ENCODE assay signal across 38 cellular contexts in genomic region chr12:23132357-23132756, GRCh38.
"Had no signal": no experiment of that assay in that cellular context is flagged by ENCODE, and none has a peak within 500 bp of the region (broad histone marks: within the 10 kb centered on the region; RNA-seq: fewer than 3 reads in every experiment).

No MANE protein-coding gene starts in this region.

- ATAC-seq: activated naive CD4-positive, alpha-beta T cell treated with anti-CD3 and anti-CD28 coated beads, Interleukin-2, amount 50 U/mL, for 72 hours; activated naive CD8-positive, alpha-beta T cell treated with anti-CD3 and anti-CD28 coated beads, Interleukin-2, amount 50 U/mL, for 24 hours; activated T-cell treated with anti-CD3 and anti-CD28 coated beads, Interleukin-2, amount 50 U/mL, for 4 hours; activated T-cell treated with anti-CD3 and anti-CD28 coated beads, Interleukin-2, amount 50 U/mL, for 72 hours; activated T-helper 17 cell treated with anti-CD3 and anti-CD28 coated beads, Interleukin-2, amount 50 U/mL, for 72 hours; body of pancreas had no signal

- H3K4me3 ChIP-seq: adrenal gland, ascending aorta, body of pancreas, breast epithelium, cardiac muscle cell had no signal

- H3K27me3 Mint-ChIP-seq: activated naive CD4-positive, alpha-beta T cell treated with anti-CD3 and anti-CD28 coated beads, Interleukin-2, amount 10 ng/mL, durations not matched to agents 7 days and 5 days; activated naive CD4-positive, alpha-beta T cell treated with anti-CD3 and anti-CD28 coated beads, Interleukin-2, amount 50 U/mL, for 24 hours; activated naive CD8-positive, alpha-beta T cell; activated naive CD8-positive, alpha-beta T cell treated with anti-CD3 and anti-CD28 coated beads for 36 hours; activated naive CD8-positive, alpha-beta T cell treated with anti-CD3 and anti-CD28 coated beads, Interleukin-2, amount 10 ng/mL, durations not matched to agents 7 days and 5 days; activated naive CD8-positive, alpha-beta T cell treated with anti-CD3 and anti-CD28 coated beads, Interleukin-2, amount 50 U/mL, for 24 hours; activated T-helper 17 cell treated with anti-CD3 and anti-CD28 coated beads, Interleukin-2, amount 50 U/mL, for 72 hours; brain; central memory CD8-positive, alpha-beta T cell had no signal

- H3K9me3 Mint-ChIP-seq: activated naive CD4-positive, alpha-beta T cell treated with anti-CD3 and anti-CD28 coated beads for 36 hours; activated naive CD4-positive, alpha-beta T cell treated with anti-CD3 and anti-CD28 coated beads, Interleukin-2, amount 10 ng/mL, durations not matched to agents 7 days and 5 days; activated naive CD4-positive, alpha-beta T cell treated with anti-CD3 and anti-CD28 coated beads, Interleukin-2, amount 50 U/mL, for 24 hours; activated naive CD8-positive, alpha-beta T cell treated with anti-CD3 and anti-CD28 coated beads for 36 hours; activated naive CD8-positive, alpha-beta T cell treated with anti-CD3 and anti-CD28 coated beads, Interleukin-2, amount 10 ng/mL, durations not matched to agents 7 days and 5 days; activated T-cell treated with anti-CD3 and anti-CD28 coated beads, Interleukin-2, amount 50 U/mL, for 4 hours; activated T-helper 1 cell treated with anti-CD3 and anti-CD28 coated beads, Interleukin-12 subunit alpha, Interleukin-12 subunit beta, Interleukin-2, Interleukin-4 antibody, amounts not matched to agents 30 ng/mL and 10 ng/mL and 1 ng/mL, durations not matched to agents 14 hours and 24 hours and 36 hours; activated T-helper 17 cell treated with anti-CD3 and anti-CD28 coated beads, Interleukin-2, amount 50 U/mL, for 72 hours; activated T-helper 2 cell treated with anti-CD3 and anti-CD28 coated beads, Interferon-gamma antibody, Interleukin-2, Interleukin-4, amounts not matched to agents 10 μg/mL and 5 μg/mL and 100 μg/mL, durations not matched to agents 14 hours and 24 hours and 36 hours; brain had no signal

- H3K36me3 Mint-ChIP-seq: activated naive CD4-positive, alpha-beta T cell treated with anti-CD3 and anti-CD28 coated beads, Interleukin-2, amount 10 ng/mL, durations not matched to agents 7 days and 5 days; activated naive CD4-positive, alpha-beta T cell treated with anti-CD3 and anti-CD28 coated beads, Interleukin-2, amount 50 U/mL, for 24 hours; activated naive CD4-positive, alpha-beta T cell treated with anti-CD3 and anti-CD28 coated beads, Interleukin-2, amount 50 U/mL, for 72 hours; activated naive CD8-positive, alpha-beta T cell; activated naive CD8-positive, alpha-beta T cell treated with anti-CD3 and anti-CD28 coated beads for 36 hours; activated naive CD8-positive, alpha-beta T cell treated with anti-CD3 and anti-CD28 coated beads, Interleukin-2, amount 10 ng/mL, durations not matched to agents 7 days and 5 days; brain had no signal

- H3K27me3 ChIP-seq: adrenal gland, ascending aorta, body of pancreas, brain microvascular endothelial cell, breast epithelium, cardiac muscle cell had no signal

- H3K4me1 Mint-ChIP-seq: activated naive CD4-positive, alpha-beta T cell treated with anti-CD3 and anti-CD28 coated beads, Interleukin-2, amount 10 ng/mL, durations not matched to agents 7 days and 5 days; activated naive CD4-positive, alpha-beta T cell treated with anti-CD3 and anti-CD28 coated beads, Interleukin-2, amount 50 U/mL, for 24 hours; activated naive CD8-positive, alpha-beta T cell treated with anti-CD3 and anti-CD28 coated beads for 36 hours; activated naive CD8-positive, alpha-beta T cell treated with anti-CD3 and anti-CD28 coated beads, Interleukin-2, amount 10 ng/mL, durations not matched to agents 7 days and 5 days; activated naive CD8-positive, alpha-beta T cell treated with anti-CD3 and anti-CD28 coated beads, Interleukin-2, amount 50 U/mL, for 24 hours; activated T-helper 17 cell treated with anti-CD3 and anti-CD28 coated beads, Interleukin-2, amount 50 U/mL, for 72 hours; brain; central memory CD8-positive, alpha-beta T cell had no signal

- DNase-seq: activated effector memory CD4-positive, alpha-beta T cell treated with anti-CD3 and anti-CD28 coated beads, Interleukin-2, amount 50 U/mL, for 16 hours; activated effector memory CD4-positive, alpha-beta T cell treated with Interleukin-2 at 50 U/mL for 16 hours; activated gamma-delta T cell; activated gamma-delta T cell treated with Interleukin-2 at 50 U/mL for 16 hours; activated naive CD4-positive, alpha-beta T cell; activated naive CD4-positive, alpha-beta T cell treated with anti-CD3 and anti-CD28 coated beads for 36 hours; activated naive CD4-positive, alpha-beta T cell treated with anti-CD3 and anti-CD28 coated beads, Interleukin-2, amount 10 ng/mL, durations not matched to agents 7 days and 5 days; activated naive CD4-positive, alpha-beta T cell treated with anti-CD3 and anti-CD28 coated beads, Interleukin-2, amount 50 U/mL, for 16 hours; activated naive CD4-positive, alpha-beta T cell treated with Interleukin-2 at 50 U/mL for 16 hours; activated naive CD8-positive, alpha-beta T cell treated with anti-CD3 and anti-CD28 coated beads for 36 hours; activated naive CD8-positive, alpha-beta T cell treated with anti-CD3 and anti-CD28 coated beads, Interleukin-2, amount 10 ng/mL, durations not matched to agents 7 days and 5 days; activated naive CD8-positive, alpha-beta T cell treated with anti-CD3 and anti-CD28 coated beads, Interleukin-2, amount 50 U/mL, for 24 hours; activated T-cell treated with anti-CD3 and anti-CD28 coated beads, Interleukin-2, amount 50 U/mL, for 4 hours; activated T-cell treated with anti-CD3 and anti-CD28 coated beads, Interleukin-2, amount 50 U/mL, for 48 hours; activated T-cell treated with anti-CD3 and anti-CD28 coated beads, Interleukin-2, amount 50 U/mL, for 72 hours; adrenal gland; amniotic stem cell; amygdala; anterior cingulate cortex; aorta; body of pancreas; brain microvascular endothelial cell; caudate nucleus; central memory CD4-positive, alpha-beta T cell; cerebellar nuclear complex had no signal

- H3K4me3 Mint-ChIP-seq: activated naive CD4-positive, alpha-beta T cell treated with anti-CD3 and anti-CD28 coated beads for 36 hours; activated naive CD4-positive, alpha-beta T cell treated with anti-CD3 and anti-CD28 coated beads, Interleukin-2, amount 10 ng/mL, durations not matched to agents 7 days and 5 days; activated naive CD4-positive, alpha-beta T cell treated with anti-CD3 and anti-CD28 coated beads, Interleukin-2, amount 50 U/mL, for 24 hours; activated naive CD8-positive, alpha-beta T cell; activated naive CD8-positive, alpha-beta T cell treated with anti-CD3 and anti-CD28 coated beads for 36 hours; activated naive CD8-positive, alpha-beta T cell treated with anti-CD3 and anti-CD28 coated beads, Interleukin-2, amount 10 ng/mL, durations not matched to agents 7 days and 5 days; activated naive CD8-positive, alpha-beta T cell treated with anti-CD3 and anti-CD28 coated beads, Interleukin-2, amount 50 U/mL, for 24 hours; activated T-cell treated with anti-CD3 and anti-CD28 coated beads, Interleukin-2, amount 50 U/mL, for 4 hours; activated T-cell treated with anti-CD3 and anti-CD28 coated beads, Interleukin-2, amount 50 U/mL, for 72 hours; activated T-helper 1 cell treated with anti-CD3 and anti-CD28 coated beads, Interleukin-12 subunit alpha, Interleukin-12 subunit beta, Interleukin-2, Interleukin-4 antibody, amounts not matched to agents 30 ng/mL and 10 ng/mL and 1 ng/mL, durations not matched to agents 14 hours and 24 hours and 36 hours; activated T-helper 17 cell treated with anti-CD3 and anti-CD28 coated beads, Interleukin-2, amount 50 U/mL, for 72 hours; brain; central memory CD8-positive, alpha-beta T cell had no signal

- H3K4me1 ChIP-seq: adrenal gland, ascending aorta, body of pancreas, breast epithelium had no signal

- H3K27ac Mint-ChIP-seq: activated naive CD4-positive, alpha-beta T cell treated with anti-CD3 and anti-CD28 coated beads for 36 hours; activated naive CD4-positive, alpha-beta T cell treated with anti-CD3 and anti-CD28 coated beads, Interleukin-2, amount 10 ng/mL, durations not matched to agents 7 days and 5 days; activated naive CD4-positive, alpha-beta T cell treated with anti-CD3 and anti-CD28 coated beads, Interleukin-2, amount 50 U/mL, for 24 hours; activated naive CD4-positive, alpha-beta T cell treated with anti-CD3 and anti-CD28 coated beads, Interleukin-2, amount 50 U/mL, for 72 hours; activated naive CD8-positive, alpha-beta T cell; activated naive CD8-positive, alpha-beta T cell treated with anti-CD3 and anti-CD28 coated beads for 36 hours; activated naive CD8-positive, alpha-beta T cell treated with anti-CD3 and anti-CD28 coated beads, Interleukin-2, amount 10 ng/mL, durations not matched to agents 7 days and 5 days; activated naive CD8-positive, alpha-beta T cell treated with anti-CD3 and anti-CD28 coated beads, Interleukin-2, amount 50 U/mL, for 24 hours; activated T-cell treated with anti-CD3 and anti-CD28 coated beads, Interleukin-2, amount 50 U/mL, for 72 hours; activated T-helper 1 cell treated with anti-CD3 and anti-CD28 coated beads, Interleukin-12 subunit alpha, Interleukin-12 subunit beta, Interleukin-2, Interleukin-4 antibody, amounts not matched to agents 30 ng/mL and 10 ng/mL and 1 ng/mL, durations not matched to agents 14 hours and 24 hours and 36 hours; activated T-helper 17 cell treated with anti-CD3 and anti-CD28 coated beads, Interleukin-2, amount 50 U/mL, for 72 hours; activated T-helper 2 cell treated with anti-CD3 and anti-CD28 coated beads, Interferon-gamma antibody, Interleukin-2, Interleukin-4, amounts not matched to agents 10 μg/mL and 5 μg/mL and 100 μg/mL, durations not matched to agents 14 hours and 24 hours and 36 hours; brain had no signal

- H3K27ac ChIP-seq: adrenal gland, ascending aorta, body of pancreas, brain microvascular endothelial cell, breast epithelium, cardiac muscle cell had no signal

- H3K36me3 ChIP-seq: adrenal gland, ascending aorta, brain microvascular endothelial cell, breast epithelium, cardiac muscle cell had no signal

- H3K9me3 ChIP-seq: adrenal gland, ascending aorta, body of pancreas, breast epithelium had no signal

- FAIRE-seq: astrocyte, bronchial epithelial cell had no signal
